Comparison of ENCODE assay signal across 22 cellular contexts in the genomic region with DNA sequence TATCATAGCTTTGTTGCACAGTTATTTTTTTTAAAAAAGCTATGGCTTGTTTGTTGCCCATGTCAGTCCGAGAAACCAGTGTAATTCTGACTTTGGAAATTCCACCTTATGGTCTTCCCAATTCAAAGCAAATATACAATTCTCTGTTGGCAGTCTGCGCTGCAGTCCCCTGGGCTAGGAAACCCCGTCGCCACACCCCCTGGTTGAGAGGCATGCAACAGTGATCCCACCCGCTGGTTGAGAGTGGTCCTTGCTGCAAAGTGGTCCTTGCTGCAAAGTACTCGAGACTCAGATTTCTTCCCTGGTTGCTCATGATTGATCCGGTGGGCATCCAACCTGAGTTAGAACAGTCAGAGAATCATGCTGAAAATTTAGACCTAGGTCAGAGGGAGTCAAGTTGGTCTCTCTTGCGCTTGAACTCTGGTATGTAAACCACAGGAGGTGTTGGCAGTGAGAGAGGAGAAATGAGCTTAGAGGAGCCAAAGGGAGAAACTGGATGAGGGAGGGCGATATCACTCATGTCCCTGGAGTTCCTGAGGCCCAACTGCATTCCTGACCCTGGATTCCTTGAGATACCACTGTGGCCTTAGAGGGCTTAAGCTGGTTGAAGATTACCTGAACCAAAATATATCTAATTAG. TPM values are rescaled to one million over a fixed set of nuclear protein-coding genes. Genes with fewer than 3 reads are reported as not detected.
DNase-seq lines count a peak whose midpoint lies in the region; ATAC-seq, FAIRE-seq and TF ChIP-seq lines count a peak whose summit lies in the region.
"Had no signal": no experiment of that assay in that cellular context is flagged by ENCODE, and none has a peak within 500 bp of the region (broad histone marks: within the 10 kb centered on the region; RNA-seq: fewer than 3 reads in every experiment).

No MANE protein-coding gene starts in this region.

- no peak overlapping the region for H4K12ac ChIP-seq in trophoblast cell (ENCODE audit: low read depth, low read length)

- H3K4me1 Mint-ChIP-seq in activated T-helper 2 cell treated with anti-CD3 and anti-CD28 coated beads, Interferon-gamma antibody, Interleukin-2, Interleukin-4, amounts not matched to agents 10 μg/mL and 5 μg/mL and 100 μg/mL, durations not matched to agents 14 hours and 24 hours and 36 hours (ENCODE audit: low read depth): no peaks in the 10 kb centered on the region

- H3K23ac ChIP-seq in H1 (ENCODE audit: insufficient read length) (no peak overlapping the region), trophoblast cell (ENCODE audit: low read length) (no peak overlapping the region)

- WGBS in H1 (ENCODE audit: extremely low coverage in 1 of 2, insufficient coverage in 1 of 2, insufficient read length in 1 of 2, insufficient replicate concordance in 2 of 2, low coverage in 1 of 2, low lambda C conversion rate in 2 of 2, missing lambda C conversion rate in 1 of 2), 2 experiments: 91% methylated on average over 9 of the region's 9 CpGs; no CpG with 5 or more reads in 1 of the 2 experiments
- no CpG with 5 or more reads among the region's 9 CpGs for WGBS in trophoblast cell (ENCODE audit: extremely low coverage, insufficient coverage, insufficient read length)
- 71 to 89% methylated on average over 4 to 9 of the region's 9 CpGs for WGBS in transverse colon (ENCODE audit: low coverage in 1 of 2), 2 donors

- no peak for DNase-seq in DND-41
- peak; percentile 28 for DNase-seq in LHCN-M2 (ENCODE audit: low read depth)
- no peak for DNase-seq in H1 (ENCODE audit: low read depth in 1 of 2, low spot score in 2 of 2)
- DNase-seq in trophoblast cell: peak; percentile 46 to 60
- no peak for DNase-seq in transverse colon
- DNase-seq in activated T-helper 2 cell treated with anti-CD3 and anti-CD28 coated beads, Interferon-gamma antibody, Interleukin-2, Interleukin-4, amounts not matched to agents 10 μg/mL and 5 μg/mL and 100 μg/mL, durations not matched to agents 14 hours and 24 hours and 36 hours (ENCODE audit: low spot score): no peak
- DNase-seq: activated CD4-positive, alpha-beta memory T cell treated with anti-CD3 and anti-CD28 coated beads for 36 hours; activated T-cell treated with anti-CD3 and anti-CD28 coated beads, Interleukin-2, amount 50 U/mL, for 24 hours; BE2C; effector CD8-positive, alpha-beta T cell; H9; hypothalamus; NCI-H1417 treated with DMSO at 0.1 percent for 48 hours; sigmoid colon; stimulated activated CD4-positive, alpha-beta T cell treated with anti-CD3 and anti-CD28 coated beads, Interleukin-4, amount 100 ng/mL, for 24 hours; substantia nigra had no signal

- TF ChIP-seq CTCF in DND-41 (IDR thresholded peaks at IDR 0.05; ENCODE audit: borderline replicate concordance, extremely low read depth, low read length, poor library complexity, severe bottlenecking): no peak
- TF ChIP-seq CTCF in H1 (IDR thresholded peaks at IDR 0.05; ENCODE audit: control extremely low read depth in 1 of 3, insufficient read depth in 1 of 3, low read depth in 1 of 3, low read length in 3 of 3): no peak
- no peak for TF ChIP-seq CTCF in transverse colon (IDR thresholded peaks at IDR 0.05)

- H3K23me2 ChIP-seq in H1 (ENCODE audit: low read depth, low read length): no peaks in the 10 kb centered on the region

- ATAC-seq in DND-41 (ENCODE audit: insufficient read depth, low read depth) (peak; percentile 78), GM21515 (IDR thresholded peaks at IDR 0.05; ENCODE audit: unreplicated experiment) (no peak), GM19351 (IDR thresholded peaks at IDR 0.05; ENCODE audit: unreplicated experiment) (no peak)
- ATAC-seq: left lobe of liver had no signal

- CTCF ChIA-PET in H1 (lab: Charles Lee; ENCODE audit: partially characterized antibody): interaction anchor here (1.0 to 1.1 kb wide), 3 partner anchors 25 to 98 kb away, joined by 3 read pairs; no protein-coding TSS in a partner anchor

- H3K79me1 ChIP-seq in H1 (ENCODE audit: low read depth, low read length): no peaks in the 10 kb centered on the region
- H3K79me1 ChIP-seq in trophoblast cell (ENCODE audit: low read length): no peaks in the 10 kb centered on the region

- no peak overlapping the region for H3K56ac ChIP-seq in H1 (replicated peaks; ENCODE audit: insufficient read length, low read depth, low read length)

- no peak overlapping the region for H4K5ac ChIP-seq in H1 (ENCODE audit: insufficient read length, low read depth, low read length)

- 0 out of 2 replicates have a peak overlapping the region, but pooled peaks have one; percentile 34 for H2BK20ac ChIP-seq in H1 (ENCODE audit: low read length)

- H3K4me3 ChIP-seq in DND-41 (ENCODE audit: low read depth in 1 of 2, low read length in 2 of 2): no peak overlapping the region
- H3K4me3 ChIP-seq in H1 (ENCODE audit: extremely low read depth in 1 of 4, insufficient read depth in 2 of 4, low read depth in 3 of 4, low read length in 4 of 4): no peak overlapping the region
- no peak overlapping the region for H3K4me3 ChIP-seq in trophoblast cell (ENCODE audit: low read depth, low read length)
- no peak overlapping the region for H3K4me3 ChIP-seq in transverse colon
- H3K4me3 ChIP-seq: sigmoid colon had no signal

- H4K8ac ChIP-seq in H1 (ENCODE audit: extremely low read depth, insufficient read depth, low read length): no peak overlapping the region
- no peak overlapping the region for H4K8ac ChIP-seq in trophoblast cell (ENCODE audit: low read depth, low read length)

- no peak overlapping the region for H2BK15ac ChIP-seq in H1 (ENCODE audit: low read length)

- H3K27ac ChIP-seq in DND-41 (ENCODE audit: low read length): peak overlapping the region; percentile 56
- H3K27ac ChIP-seq in H1 (ENCODE audit: low read depth, low read length): no peak overlapping the region
- no peak overlapping the region for H3K27ac ChIP-seq in trophoblast cell (ENCODE audit: low read depth, low read length)
- H3K27ac ChIP-seq in transverse colon: no peak overlapping the region
- H3K27ac ChIP-seq: RWPE1, sigmoid colon had no signal

- H2BK5ac ChIP-seq in H1 (ENCODE audit: low read depth, low read length) (no peak overlapping the region), trophoblast cell (ENCODE audit: low read depth, low read length, poor library complexity) (no peak overlapping the region)

- H3K4ac ChIP-seq in H1 (replicated peaks; ENCODE audit: insufficient read length, low read depth, low read length) (no peak overlapping the region), trophoblast cell (ENCODE audit: low read depth, low read length) (no peak overlapping the region)

- H2BK12ac ChIP-seq in H1 (ENCODE audit: low read depth, low read length) (no peak overlapping the region), trophoblast cell (ENCODE audit: low read length) (no peak overlapping the region)

- no peaks in the 10 kb centered on the region for H3K9me3 ChIP-seq in DND-41 (ENCODE audit: insufficient read depth, low read length, severe bottlenecking)
- no peaks in the 10 kb centered on the region for H3K9me3 ChIP-seq in H1 (ENCODE audit: insufficient read depth in 2 of 2, low read depth in 1 of 2, low read length in 1 of 2)
- H3K9me3 ChIP-seq in trophoblast cell (ENCODE audit: insufficient read depth, low read depth, low read length): no peaks in the 10 kb centered on the region
- H3K9me3 ChIP-seq in transverse colon: no peaks in the 10 kb centered on the region
- H3K9me3 ChIP-seq: BE2C, sigmoid colon had no signal

- peak overlapping the region; percentile 37; the same call in 1 of the 2 replicates for H2AFZ ChIP-seq in DND-41 (ENCODE audit: low read depth, low read length)
- no peak overlapping the region for H2AFZ ChIP-seq in H1 (ENCODE audit: low read length)
- H2AFZ ChIP-seq in trophoblast cell (ENCODE audit: insufficient read depth, low read length, poor library complexity): no peak overlapping the region

- H2AK5ac ChIP-seq in H1 (ENCODE audit: low read depth, low read length) (no peak overlapping the region), trophoblast cell (ENCODE audit: low read length) (no peak overlapping the region)

- H3K27me3 Mint-ChIP-seq in activated T-helper 2 cell treated with anti-CD3 and anti-CD28 coated beads, Interferon-gamma antibody, Interleukin-2, Interleukin-4, amounts not matched to agents 10 μg/mL and 5 μg/mL and 100 μg/mL, durations not matched to agents 14 hours and 24 hours and 36 hours (ENCODE audit: low read depth): peaks cover 25% of the 10 kb centered on the region
- H3K27me3 Mint-ChIP-seq: activated T-cell treated with anti-CD3 and anti-CD28 coated beads, Interleukin-2, amount 50 U/mL, for 24 hours had no signal

- H3K4me1 ChIP-seq in DND-41 (ENCODE audit: insufficient read depth, low read length) (peaks cover 28% of the 10 kb centered on the region), H1 (replicated peaks in 1 of 4; ENCODE audit: control insufficient read depth in 3 of 4, insufficient read depth in 4 of 4, low read length in 3 of 4) (peaks cover 0 to 8% (median under 1%) of the 10 kb centered on the region in 4 experiments; a peak in 2 of 7 replicates), trophoblast cell (ENCODE audit: control insufficient read depth in 1 of 2, insufficient read depth in 2 of 2, low read length in 2 of 2) (no peaks in the 10 kb centered on the region), transverse colon (no peaks in the 10 kb centered on the region)

- H3K18ac ChIP-seq in H1 (ENCODE audit: extremely low read depth, low read length): no peak overlapping the region
- H3K18ac ChIP-seq in trophoblast cell (ENCODE audit: low read length): no peak overlapping the region

- no peaks in the 10 kb centered on the region for H3K9me3 Mint-ChIP-seq in activated T-helper 2 cell treated with anti-CD3 and anti-CD28 coated beads, Interferon-gamma antibody, Interleukin-2, Interleukin-4, amounts not matched to agents 10 μg/mL and 5 μg/mL and 100 μg/mL, durations not matched to agents 14 hours and 24 hours and 36 hours
- H3K9me3 Mint-ChIP-seq: activated CD4-positive, alpha-beta memory T cell treated with anti-CD3 and anti-CD28 coated beads for 36 hours; activated T-cell treated with anti-CD3 and anti-CD28 coated beads, Interleukin-2, amount 50 U/mL, for 24 hours; H9 had no signal

- no peak overlapping the region for H3K27ac Mint-ChIP-seq in activated T-helper 2 cell treated with anti-CD3 and anti-CD28 coated beads, Interferon-gamma antibody, Interleukin-2, Interleukin-4, amounts not matched to agents 10 μg/mL and 5 μg/mL and 100 μg/mL, durations not matched to agents 14 hours and 24 hours and 36 hours
- H3K27ac Mint-ChIP-seq: activated CD4-positive, alpha-beta memory T cell treated with anti-CD3 and anti-CD28 coated beads for 36 hours; activated naive CD8-positive, alpha-beta T cell; activated T-cell treated with anti-CD3 and anti-CD28 coated beads, Interleukin-2, amount 50 U/mL, for 24 hours; H9 had no signal

- intact Hi-C loops in transverse colon (cut with DNase I; ENCODE audit: low total_unique reads): no loop called here
- intact Hi-C loops in activated T-helper 2 cell treated with anti-CD3 and anti-CD28 coated beads, Interferon-gamma antibody, Interleukin-2, Interleukin-4, amounts not matched to agents 10 μg/mL and 5 μg/mL and 100 μg/mL, durations not matched to agents 14 hours and 24 hours and 36 hours (cut with micrococcal nuclease): no loop called here

- H3K36me3 Mint-ChIP-seq in activated T-helper 2 cell treated with anti-CD3 and anti-CD28 coated beads, Interferon-gamma antibody, Interleukin-2, Interleukin-4, amounts not matched to agents 10 μg/mL and 5 μg/mL and 100 μg/mL, durations not matched to agents 14 hours and 24 hours and 36 hours (ENCODE audit: low read depth): no peaks in the 10 kb centered on the region
- H3K36me3 Mint-ChIP-seq: activated CD4-positive, alpha-beta memory T cell treated with anti-CD3 and anti-CD28 coated beads for 36 hours; activated naive CD8-positive, alpha-beta T cell had no signal

- H3K4me2 ChIP-seq in DND-41 (ENCODE audit: insufficient read depth, low read length): no peak overlapping the region
- H3K4me2 ChIP-seq in H1 (ENCODE audit: insufficient read depth in 1 of 2, low read depth in 2 of 2, low read length in 2 of 2): no peak overlapping the region
- H3K4me2 ChIP-seq in trophoblast cell (ENCODE audit: low read length): no peak overlapping the region

- H2BK120ac ChIP-seq in H1 (replicated peaks; ENCODE audit: low read depth, low read length) (no peak overlapping the region), trophoblast cell (ENCODE audit: insufficient read depth, low read length, poor library complexity) (no peak overlapping the region)

- peak in 1 of 2 experiments; percentile 27; a peak in 1 of 4 replicates for TF ChIP-seq RAD21 in H1 (IDR thresholded peaks at IDR 0.05 in 1 of 2, conservative IDR thresholded peaks at IDR 0.05 in 1 of 2; ENCODE audit: low read depth in 2 of 2, low read length in 2 of 2)

- H3K36me3 ChIP-seq in DND-41 (ENCODE audit: insufficient read depth, low read length): no peaks in the 10 kb centered on the region
- H3K36me3 ChIP-seq in H1 (ENCODE audit: control insufficient read depth in 2 of 4, insufficient read depth in 4 of 4, low read length in 3 of 4): no peaks in the 10 kb centered on the region
- H3K36me3 ChIP-seq in trophoblast cell (ENCODE audit: control insufficient read depth in 1 of 2, insufficient read depth in 2 of 2, low read length in 2 of 2): no peaks in the 10 kb centered on the region
- H3K36me3 ChIP-seq in transverse colon: no peaks in the 10 kb centered on the region
- H3K36me3 ChIP-seq: BE2C, sigmoid colon had no signal

- H3K14ac ChIP-seq in H1 (ENCODE audit: insufficient read length): no peak overlapping the region
- no peak overlapping the region for H3K14ac ChIP-seq in trophoblast cell (ENCODE audit: low read length)

- no peaks in the 10 kb centered on the region for H4K20me1 ChIP-seq in DND-41 (ENCODE audit: insufficient read depth, low read length)
- H4K20me1 ChIP-seq in H1 (replicated peaks in 1 of 2; ENCODE audit: control insufficient read depth in 1 of 2, insufficient read depth in 2 of 2, low read length in 2 of 2): no peaks in the 10 kb centered on the region

- H3K79me2 ChIP-seq in DND-41 (ENCODE audit: insufficient read depth, low read length) (no peaks in the 10 kb centered on the region), H1 (ENCODE audit: control insufficient read depth in 1 of 2, insufficient read depth in 2 of 2, low read length in 2 of 2) (no peaks in the 10 kb centered on the region), trophoblast cell (ENCODE audit: control insufficient read depth, insufficient read depth, low read length, poor library complexity) (no peaks in the 10 kb centered on the region)

- no peak overlapping the region for H3K4me3 Mint-ChIP-seq in activated T-helper 2 cell treated with anti-CD3 and anti-CD28 coated beads, Interferon-gamma antibody, Interleukin-2, Interleukin-4, amounts not matched to agents 10 μg/mL and 5 μg/mL and 100 μg/mL, durations not matched to agents 14 hours and 24 hours and 36 hours (ENCODE audit: low read depth)
- H3K4me3 Mint-ChIP-seq: activated CD4-positive, alpha-beta memory T cell treated with anti-CD3 and anti-CD28 coated beads for 36 hours; activated naive CD8-positive, alpha-beta T cell; activated T-cell treated with anti-CD3 and anti-CD28 coated beads, Interleukin-2, amount 50 U/mL, for 24 hours; H9 had no signal

- H4K91ac ChIP-seq in H1 (replicated peaks; ENCODE audit: insufficient read length, low read length) (no peak overlapping the region), trophoblast cell (ENCODE audit: low read depth, low read length) (no peak overlapping the region)

- in situ Hi-C loops in transverse colon (cut with MboI; ENCODE audit: low pct_ligation_motif_present in 1 of 4, low pct_unique_long_range_greater_than_20kb in 1 of 4, low sequenced_read_pairs in 3 of 4): no loop called here

- TF ChIP-seq POLR2A in H1 (IDR thresholded peaks at IDR 0.05; ENCODE audit: control extremely low read depth in 1 of 2, low read depth in 2 of 2, low read length in 2 of 2) (no peak), transverse colon (IDR thresholded peaks at IDR 0.05) (no peak)

- H3K9ac ChIP-seq in DND-41 (ENCODE audit: low read depth, low read length) (no peak overlapping the region), H1 (replicated peaks in 1 of 4; ENCODE audit: extremely low read depth in 1 of 4, low read depth in 3 of 4, low read length in 3 of 4) (no peak overlapping the region), trophoblast cell (ENCODE audit: low read length) (no peak overlapping the region)

- FAIRE-seq in H1 (lab: Jason Lieb, UNC): no peak
- FAIRE-seq: bronchial epithelial cell had no signal

- H3K27me3 ChIP-seq in DND-41 (ENCODE audit: insufficient read depth, low read length, poor library complexity) (no peaks in the 10 kb centered on the region), H1 (replicated peaks in 1 of 4; ENCODE audit: control insufficient read depth in 3 of 4, extremely low read depth in 1 of 4, insufficient read depth in 3 of 4, low read length in 3 of 4) (no peaks in the 10 kb centered on the region), trophoblast cell (ENCODE audit: insufficient read depth, low read length) (no peaks in the 10 kb centered on the region), transverse colon (no peaks in the 10 kb centered on the region)
- H3K27me3 ChIP-seq: BE2C, sigmoid colon had no signal

- no peak for TF ChIP-seq EP300 in H1 (IDR thresholded peaks at IDR 0.05; ENCODE audit: borderline replicate concordance in 1 of 2, low read depth in 2 of 2, low read length in 2 of 2)
- no peak for TF ChIP-seq EP300 in transverse colon (IDR thresholded peaks at IDR 0.05; ENCODE audit: low read depth)

- POLR2A ChIA-PET in H1 (lab: Charles Lee; ENCODE audit: partially characterized antibody): interaction anchor here (0.5 kb wide), 1 partner anchor 186 kb away, joined by 3 read pairs; no protein-coding TSS in a partner anchor

RNA-seq across cellular contexts. Expression of gene STK17A, which starts 45.0 kb away (rescaled TPM):
- total RNA-seq in LHCN-M2 (2014; rRNA removed): 42.1 and 49.6 TPM in 2 replicates
- 12.9 TPM for polyA plus RNA-seq in LHCN-M2 (2012)
- total RNA-seq in H1 (2021; fragmentation: NEBNext Ultra II Directional; extraction: Animal tissue kit (Norgen Biotek cat#: 25700)): 12.2 and 13.4 TPM in 2 replicates
- polyA plus RNA-seq in H1 (2011; rRNA removed): 2.0 and 2.2 TPM in 2 replicates
- polyA plus RNA-seq in H1 (2011; cell fraction: cytosol; rRNA removed): 4.4 TPM
- 1.7 TPM for polyA plus RNA-seq in H1 (2011; cell fraction: nucleus; rRNA removed)
- polyA plus RNA-seq in H1 (2012, experiment 1 of 2): 5.0 to 13.6 TPM (median 5.5 TPM) in 4 replicates
- polyA plus RNA-seq in H1 (2012, experiment 2 of 2): 1.9 TPM
- 6.3 TPM for polyA plus RNA-seq in H1 (2013, experiment 1 of 2)
- polyA plus RNA-seq in H1 (2013, experiment 2 of 2): 6.4 TPM
- 2.3 and 2.6 TPM in 2 replicates for polyA minus RNA-seq in H1 (2011; rRNA and poly(A)+ RNA removed)
- 3.7 TPM for polyA minus RNA-seq in H1 (2011; cell fraction: cytosol; rRNA and poly(A)+ RNA removed)
- 3.8 TPM for polyA minus RNA-seq in H1 (2011; cell fraction: nucleus; rRNA and poly(A)+ RNA removed)
- 9.6 and 10.1 TPM in 2 replicates for polyA plus RNA-seq in trophoblast cell (2013)
- total RNA-seq in transverse colon: 10 to 100 TPM in 3 of 4 donors, 1 to 10 TPM in 1; 6.0 to 35.7 (median 26.4) TPM
- total RNA-seq in activated T-helper 2 cell treated with anti-CD3 and anti-CD28 coated beads, Interferon-gamma antibody, Interleukin-2, Interleukin-4, amounts not matched to agents 10 μg/mL and 5 μg/mL and 100 μg/mL, durations not matched to agents 14 hours and 24 hours and 36 hours: 20.4 and 21.7 TPM in 2 replicates

Comparison
In these comparisons a context has a peak if more than half of its experiments do, and no peak if none do; other contexts are left out.
1. DNase-seq: peak in LHCN-M2 (single experiment) and trophoblast cell (2 of 2); none in DND-41 (single experiment), H1 (0 of 2), transverse colon (single experiment) and activated T-helper 2 cell treated with anti-CD3 and anti-CD28 coated beads, Interferon-gamma antibody, Interleukin-2, Interleukin-4, amounts not matched to agents 10 μg/mL and 5 μg/mL and 100 μg/mL, durations not matched to agents 14 hours and 24 hours and 36 hours (single experiment).